Comparison of ENCODE assay signal across 9 cellular contexts in genomic region chr15:66292261-66293084, GRCh38. TPM values are rescaled to one million over a fixed set of nuclear protein-coding genes. Genes with fewer than 3 reads are reported as not detected.
A peak's percentile ranks its signal among the peaks of the same experiment; 100 is the strongest.
DNase-seq lines count a peak whose midpoint lies in the region; ATAC-seq, FAIRE-seq and TF ChIP-seq lines count a peak whose summit lies in the region.
"Had no signal": no experiment of that assay in that cellular context is flagged by ENCODE, and none has a peak within 500 bp of the region (broad histone marks: within the 10 kb centered on the region; RNA-seq: fewer than 3 reads in every experiment).

No MANE protein-coding gene starts in this region.

- H3K9ac ChIP-seq in kidney (ENCODE audit: low read length in 2 of 2) = peak overlapping the region; percentile 72 to 86

- FAIRE-seq in kidney (lab: Jason Lieb, UNC) = no peak
- FAIRE-seq: G401.6 had no signal

- peak overlapping the region; percentile 79 for H3K4me3 Mint-ChIP-seq in activated CD4-positive, alpha-beta T cell treated with anti-CD3 and anti-CD28 coated beads for 36 hours
- peak overlapping the region; percentile 89 for H3K4me3 Mint-ChIP-seq in activated T-helper 2 cell treated with anti-CD3 and anti-CD28 coated beads, Interferon-gamma antibody, Interleukin-2, Interleukin-4, amounts not matched to agents 10 μg/mL and 5 μg/mL and 100 μg/mL, durations not matched to agents 14 hours and 24 hours and 36 hours (ENCODE audit: low read depth)

- peaks cover 52% of the 10 kb centered on the region for H3K4me1 Mint-ChIP-seq in activated CD4-positive, alpha-beta T cell treated with anti-CD3 and anti-CD28 coated beads for 36 hours
- peaks cover 48% of the 10 kb centered on the region for H3K4me1 Mint-ChIP-seq in activated T-helper 2 cell treated with anti-CD3 and anti-CD28 coated beads, Interferon-gamma antibody, Interleukin-2, Interleukin-4, amounts not matched to agents 10 μg/mL and 5 μg/mL and 100 μg/mL, durations not matched to agents 14 hours and 24 hours and 36 hours (ENCODE audit: low read depth)

- peak overlapping the region; percentile 90 for H3K27ac Mint-ChIP-seq in activated CD4-positive, alpha-beta T cell treated with anti-CD3 and anti-CD28 coated beads for 36 hours
- H3K27ac Mint-ChIP-seq in activated T-helper 2 cell treated with anti-CD3 and anti-CD28 coated beads, Interferon-gamma antibody, Interleukin-2, Interleukin-4, amounts not matched to agents 10 μg/mL and 5 μg/mL and 100 μg/mL, durations not matched to agents 14 hours and 24 hours and 36 hours = peak overlapping the region; percentile 92

- H3K36me3 ChIP-seq in kidney (ENCODE audit: control insufficient read depth in 1 of 2, insufficient read depth in 2 of 2, low read length in 2 of 2) = no peaks in the 10 kb centered on the region
- no peaks in the 10 kb centered on the region for H3K36me3 ChIP-seq in thoracic aorta

- CTCF ChIA-PET in activated CD4-positive, alpha-beta T cell treated with anti-CD3 and anti-CD28 coated beads for 36 hours (lab: Charles Lee) = interaction anchor here (0.6 to 1.1 kb wide), 5 partner anchors 41 to 314 kb away, joined by 3 to 7 read pairs (median 3); no protein-coding TSS in a partner anchor

- peak; percentile 15 for DNase-seq in activated CD4-positive, alpha-beta T cell treated with anti-CD3 and anti-CD28 coated beads for 36 hours
- DNase-seq in activated CD4-positive, alpha-beta T cell treated with anti-CD3 and anti-CD28 coated beads for 48 hours = no peak
- no peak for DNase-seq in activated T-helper 2 cell treated with anti-CD3 and anti-CD28 coated beads, Interferon-gamma antibody, Interleukin-2, Interleukin-4, amounts not matched to agents 10 μg/mL and 5 μg/mL and 100 μg/mL, durations not matched to agents 14 hours and 24 hours and 36 hours (ENCODE audit: low spot score)
- no peak for DNase-seq in kidney
- DNase-seq in thoracic aorta (ENCODE audit: low spot score) = no peak
- no peak for DNase-seq in NCI-H1694 treated with DMSO at 0.1 percent for 48 hours (lab: John Stamatoyannopoulos, UW)
- DNase-seq in dedifferentiated amniotic fluid mesenchymal stem cell (ENCODE audit: extremely low spot score) = no peak
- DNase-seq in NCI-H2081 treated with DMSO at 0.1 percent for 48 hours (lab: John Stamatoyannopoulos, UW) = no peak

- intact Hi-C loops in activated CD4-positive, alpha-beta T cell treated with anti-CD3 and anti-CD28 coated beads for 36 hours (cut with DNase I, micrococcal nuclease) = loop anchor here (1.0 to 10.0 kb wide), 8 partner anchors 40 to 775 kb away; partner anchors contain the start of genes INTS14 (in 2 of the 2), DPP8 (in 1 of the 2), MEGF11 (in 1 of the 2) and RAB11A (in 1 of the 2)
- intact Hi-C loops in activated T-helper 2 cell treated with anti-CD3 and anti-CD28 coated beads, Interferon-gamma antibody, Interleukin-2, Interleukin-4, amounts not matched to agents 10 μg/mL and 5 μg/mL and 100 μg/mL, durations not matched to agents 14 hours and 24 hours and 36 hours (cut with micrococcal nuclease) = loop anchor here (10.0 kb wide), 1 partner anchor 408 kb away; no protein-coding TSS in a partner anchor
- intact Hi-C loops in kidney (cut with DNase I) = no loop called here

- peaks cover 2% of the 10 kb centered on the region for H3K36me3 Mint-ChIP-seq in activated CD4-positive, alpha-beta T cell treated with anti-CD3 and anti-CD28 coated beads for 36 hours (ENCODE audit: low read depth)
- peaks cover 14% of the 10 kb centered on the region for H3K36me3 Mint-ChIP-seq in activated T-helper 2 cell treated with anti-CD3 and anti-CD28 coated beads, Interferon-gamma antibody, Interleukin-2, Interleukin-4, amounts not matched to agents 10 μg/mL and 5 μg/mL and 100 μg/mL, durations not matched to agents 14 hours and 24 hours and 36 hours (ENCODE audit: low read depth)

- no peak for ATAC-seq in activated CD4-positive, alpha-beta T cell treated with anti-CD3 and anti-CD28 coated beads for 36 hours
- no peak for ATAC-seq in thoracic aorta (ENCODE audit: insufficient number of reproducible peaks, low FRiP score, low read depth)

- no peak overlapping the region for H3K27ac ChIP-seq in kidney (ENCODE audit: low read depth in 2 of 2, low read length in 2 of 2)
- peak overlapping the region; percentile 83 to 88 for H3K27ac ChIP-seq in thoracic aorta

- no peaks in the 10 kb centered on the region for H3K9me3 Mint-ChIP-seq in activated CD4-positive, alpha-beta T cell treated with anti-CD3 and anti-CD28 coated beads for 36 hours (ENCODE audit: low read depth)
- H3K9me3 Mint-ChIP-seq in activated T-helper 2 cell treated with anti-CD3 and anti-CD28 coated beads, Interferon-gamma antibody, Interleukin-2, Interleukin-4, amounts not matched to agents 10 μg/mL and 5 μg/mL and 100 μg/mL, durations not matched to agents 14 hours and 24 hours and 36 hours = no peaks in the 10 kb centered on the region

- no peak for TF ChIP-seq CTCF in kidney (IDR thresholded peaks at IDR 0.05; ENCODE audit: borderline replicate concordance, extremely low read depth, insufficient read depth)
- TF ChIP-seq CTCF in thoracic aorta (IDR thresholded peaks at IDR 0.05) = no peak

- peak overlapping the region; percentile 74 to 77 for H3K4me3 ChIP-seq in kidney (ENCODE audit: low read length in 2 of 2)
- peak overlapping the region; percentile 88 for H3K4me3 ChIP-seq in thoracic aorta

- H3K4me1 ChIP-seq in kidney (ENCODE audit: control insufficient read depth in 1 of 2, insufficient read depth in 1 of 2, low read depth in 1 of 2, low read length in 2 of 2) (peaks cover 0 to 16% of the 10 kb centered on the region in 2 donors), thoracic aorta (ENCODE audit: control insufficient read depth in 1 of 2, low read depth in 2 of 2) (peaks cover 12 to 30% of the 10 kb centered on the region in 2 donors)

- no peaks in the 10 kb centered on the region for H3K9me3 ChIP-seq in kidney (ENCODE audit: control insufficient read depth in 1 of 2, low read length in 2 of 2)
- H3K9me3 ChIP-seq in thoracic aorta = no peaks in the 10 kb centered on the region

- POLR2A ChIA-PET in activated CD4-positive, alpha-beta T cell treated with anti-CD3 and anti-CD28 coated beads for 36 hours (lab: Charles Lee) = interaction anchor here (0.7 kb wide), 2 partner anchors 205 to 347 kb away, joined by 3 read pairs; partner anchors contain the start of gene SNAPC5

- H3K27me3 ChIP-seq in thoracic aorta (replicated peaks; ENCODE audit: insufficient read depth) = no peaks in the 10 kb centered on the region

- H3K27me3 Mint-ChIP-seq in activated CD4-positive, alpha-beta T cell treated with anti-CD3 and anti-CD28 coated beads for 36 hours = no peaks in the 10 kb centered on the region
- no peaks in the 10 kb centered on the region for H3K27me3 Mint-ChIP-seq in activated T-helper 2 cell treated with anti-CD3 and anti-CD28 coated beads, Interferon-gamma antibody, Interleukin-2, Interleukin-4, amounts not matched to agents 10 μg/mL and 5 μg/mL and 100 μg/mL, durations not matched to agents 14 hours and 24 hours and 36 hours (ENCODE audit: low read depth)

RNA-seq across cellular contexts. Expression of gene DIS3L, which starts 0.9 kb away (rescaled TPM):
- 10 to 100 TPM; 24.6 to 25.9 TPM for total RNA-seq in activated CD4-positive, alpha-beta T cell treated with anti-CD3 and anti-CD28 coated beads for 36 hours
- 49.8 and 56.3 TPM in 2 replicates for total RNA-seq in activated T-helper 2 cell treated with anti-CD3 and anti-CD28 coated beads, Interferon-gamma antibody, Interleukin-2, Interleukin-4, amounts not matched to agents 10 μg/mL and 5 μg/mL and 100 μg/mL, durations not matched to agents 14 hours and 24 hours and 36 hours
- total RNA-seq in kidney (28.5 TPM), thoracic aorta (10 to 100 TPM; 36.8 to 45.1 TPM)
- 10.6 TPM for polyA plus RNA-seq in kidney (ENCODE audit: insufficient read depth, low read depth, low replicate concordance)

RNA-seq across cellular contexts. Expression of gene MEGF11, which starts 38.9 kb away (rescaled TPM):
- total RNA-seq in activated CD4-positive, alpha-beta T cell treated with anti-CD3 and anti-CD28 coated beads for 36 hours = not detected
- total RNA-seq in activated T-helper 2 cell treated with anti-CD3 and anti-CD28 coated beads, Interferon-gamma antibody, Interleukin-2, Interleukin-4, amounts not matched to agents 10 μg/mL and 5 μg/mL and 100 μg/mL, durations not matched to agents 14 hours and 24 hours and 36 hours = not detected in 2 replicates
- total RNA-seq in kidney (41.8 TPM), thoracic aorta (not detected)
- polyA plus RNA-seq in kidney (ENCODE audit: insufficient read depth, low read depth, low replicate concordance) = 10.4 TPM

Comparison
In these comparisons a context has a peak if more than half of its experiments do, and no peak if none do; other contexts are left out.
1. H3K27ac ChIP-seq: peak in thoracic aorta (2 of 2); none in kidney (0 of 2).
2. RNA of gene MEGF11, which starts 38.9 kb away (total RNA-seq): 41.8 TPM in kidney (single experiment); not detected in activated CD4-positive, alpha-beta T cell treated with anti-CD3 and anti-CD28 coated beads for 36 hours, not detected in activated T-helper 2 cell treated with anti-CD3 and anti-CD28 coated beads, Interferon-gamma antibody, Interleukin-2, Interleukin-4, amounts not matched to agents 10 μg/mL and 5 μg/mL and 100 μg/mL, durations not matched to agents 14 hours and 24 hours and 36 hours and not detected in thoracic aorta; every median in the first group is over 10 times any median in the second.